ENCODE assay signal across 1 cellular context in the genomic region with DNA sequence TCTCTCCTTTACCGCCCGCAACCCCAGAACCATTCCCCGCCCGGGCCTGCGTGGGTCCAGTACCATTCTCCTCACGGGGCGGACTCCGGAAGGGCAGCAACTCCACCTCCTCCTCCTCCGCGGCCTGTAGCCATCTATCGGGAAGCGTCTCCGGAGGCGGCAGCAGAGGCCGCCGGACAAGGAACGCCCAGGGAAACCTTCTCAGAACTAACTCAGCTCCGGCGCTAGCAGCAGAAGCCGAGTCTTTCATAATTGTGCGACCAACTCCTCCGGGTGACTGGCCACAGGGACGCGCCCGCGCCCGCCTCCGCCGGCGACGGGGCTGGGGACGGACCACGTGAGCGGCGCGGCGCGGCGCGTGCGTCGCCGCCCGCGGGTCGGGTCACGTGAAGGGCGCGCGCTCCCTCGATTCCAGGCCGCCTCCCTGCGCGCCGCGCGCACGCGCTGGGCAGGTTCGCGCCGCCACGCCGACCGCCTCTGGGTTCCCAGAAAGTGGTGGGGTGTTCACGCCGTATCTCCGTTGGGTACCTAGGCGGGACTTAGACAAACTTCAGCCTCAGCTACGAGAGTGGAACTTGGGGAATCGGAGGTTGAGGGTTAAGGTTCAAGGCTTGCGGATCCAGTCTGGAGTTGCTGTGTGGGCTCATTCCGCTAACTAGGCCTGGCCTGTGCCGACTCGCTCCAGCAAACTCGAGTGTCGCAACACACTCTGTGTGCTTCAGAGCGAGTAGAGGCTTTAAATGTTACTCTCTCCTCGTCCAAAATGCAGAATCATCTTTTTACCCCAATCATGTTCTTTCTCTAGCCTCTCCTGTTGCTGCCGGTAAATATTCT.
A peak's percentile ranks its signal among the peaks of the same experiment; 100 is the strongest.
TF ChIP-seq lines count a peak whose summit lies in the region.

TRPM7 (minus strand) TSS at position 330 of the 834 bp plus-strand sequence; CDS start at position 66, 264 bp downstream.

TF ChIP-seq in WTC11, 78 proteins besides CTCF, POLR2A, EP300 and RAD21 (continued from another document):
- TF ChIP-seq NFYB (CRISPR knock-in tag; conservative IDR thresholded peaks at IDR 0.05; ENCODE audit: low read depth) (no peak), ETV6 (CRISPR knock-in tag; IDR thresholded peaks at IDR 0.05) (peak; percentile 72; the same call in 1 of the 2 replicates)
- TF ChIP-seq, protein P1, sequence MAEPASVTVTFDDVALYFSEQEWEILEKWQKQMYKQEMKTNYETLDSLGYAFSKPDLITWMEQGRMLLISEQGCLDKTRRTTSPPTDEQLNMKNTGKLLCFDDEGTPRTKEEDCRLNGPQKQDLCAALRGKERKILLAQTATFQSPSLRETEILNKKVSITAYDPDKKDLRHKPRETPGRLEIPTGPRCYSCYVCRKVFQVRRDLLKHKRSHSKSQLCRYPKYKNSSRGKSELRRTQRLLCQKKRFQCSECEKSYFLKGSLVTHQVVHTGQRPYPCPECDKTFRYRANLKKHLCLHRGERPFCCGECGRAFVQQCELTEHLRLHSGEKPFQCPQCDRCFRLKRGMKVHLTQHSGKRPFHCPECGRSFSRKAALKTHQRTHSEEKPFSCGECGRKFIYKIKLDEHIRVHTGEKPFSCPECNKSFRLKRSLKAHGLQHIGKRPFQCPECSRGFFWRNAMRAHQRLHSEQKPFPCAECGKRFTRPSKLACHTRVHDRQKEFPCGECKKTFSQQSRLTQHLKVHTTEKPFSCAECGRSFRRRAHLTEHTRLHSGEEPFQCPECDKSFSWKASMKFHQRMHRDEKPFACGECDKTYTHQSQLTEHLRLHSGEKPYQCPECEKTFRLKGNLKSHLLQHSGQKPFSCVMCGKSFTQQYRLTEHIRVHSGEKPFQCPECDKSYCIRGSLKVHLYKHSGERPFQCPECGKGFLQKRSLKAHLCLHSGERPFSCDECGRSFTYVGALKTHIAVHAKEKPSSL (CRISPR knock-in tag; conservative IDR thresholded peaks at IDR 0.05), result no peak
- TF ChIP-seq, protein P2, sequence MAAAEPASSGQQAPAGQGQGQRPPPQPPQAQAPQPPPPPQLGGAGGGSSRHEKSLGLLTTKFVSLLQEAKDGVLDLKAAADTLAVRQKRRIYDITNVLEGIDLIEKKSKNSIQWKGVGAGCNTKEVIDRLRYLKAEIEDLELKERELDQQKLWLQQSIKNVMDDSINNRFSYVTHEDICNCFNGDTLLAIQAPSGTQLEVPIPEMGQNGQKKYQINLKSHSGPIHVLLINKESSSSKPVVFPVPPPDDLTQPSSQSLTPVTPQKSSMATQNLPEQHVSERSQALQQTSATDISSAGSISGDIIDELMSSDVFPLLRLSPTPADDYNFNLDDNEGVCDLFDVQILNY (CRISPR knock-in tag; IDR thresholded peaks at IDR 0.05), result peak; percentile 81
